Comparison of ENCODE assay signal across 27 cellular contexts in the genomic region with DNA sequence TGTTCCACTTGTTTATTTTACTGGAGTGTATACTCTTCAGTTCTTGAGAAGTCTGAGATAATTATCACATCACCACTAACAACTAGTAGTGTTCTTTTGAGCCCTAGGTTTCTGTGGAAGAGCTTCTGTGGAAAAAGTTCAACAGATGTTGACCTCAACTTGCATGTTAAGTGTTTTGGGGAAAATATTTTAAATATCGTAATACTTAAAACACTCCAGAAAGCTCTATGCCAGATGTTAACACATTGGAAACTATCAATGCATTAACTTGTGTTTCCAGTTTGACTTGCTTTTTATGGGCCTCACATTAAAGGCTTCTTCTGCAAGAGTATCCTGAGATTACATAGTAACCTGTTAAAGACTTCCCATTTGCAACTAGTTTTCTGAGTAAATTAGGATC.
DNase-seq lines count a peak whose midpoint lies in the region; ATAC-seq and TF ChIP-seq lines count a peak whose summit lies in the region.
"Had no signal": no experiment of that assay in that cellular context is flagged by ENCODE, and none has a peak within 500 bp of the region (broad histone marks: within the 10 kb centered on the region; RNA-seq: fewer than 3 reads in every experiment).

No MANE protein-coding gene starts in this region.

- H3K27ac ChIP-seq in PC-3 (ENCODE audit: low read length) (no peak overlapping the region), suprapubic skin (peak overlapping the region; percentile 6)
- H3K27ac ChIP-seq: gastroesophageal sphincter, lower lobe of right lung, SJSA1, upper lobe of left lung had no signal

- H3K9me3 ChIP-seq in PC-3 (ENCODE audit: low read length) (no peaks in the 10 kb centered on the region), suprapubic skin (no peaks in the 10 kb centered on the region)
- H3K9me3 ChIP-seq: gastroesophageal sphincter, lower lobe of right lung, sigmoid colon, SJSA1, upper lobe of left lung had no signal

- H3K4me1 Mint-ChIP-seq in activated CD4-positive, alpha-beta T cell treated with anti-CD3 and anti-CD28 coated beads, Interleukin-2, amount 10 ng/mL, durations not matched to agents 24 days and 14 days = peaks cover 52% of the 10 kb centered on the region
- H3K4me1 Mint-ChIP-seq: brain had no signal

- peak overlapping the region; percentile 17; the same call in 1 of the 2 replicates for H3K4me2 ChIP-seq in PC-3 (ENCODE audit: low read length)

- no peaks in the 10 kb centered on the region for H3F3A ChIP-seq in PC-3 (ENCODE audit: low read length, unreplicated experiment)

- intact Hi-C loops in activated CD4-positive, alpha-beta T cell treated with anti-CD3 and anti-CD28 coated beads, Interleukin-2, amount 10 ng/mL, durations not matched to agents 24 days and 14 days (cut with micrococcal nuclease) = loop anchor here (2.0 kb wide), 1 partner anchor 290 kb away; no protein-coding TSS in a partner anchor
- intact Hi-C loops in PC-3 (cut with micrococcal nuclease) = no loop called here

- H2AFZ ChIP-seq in PC-3 (ENCODE audit: low read length) = no peak overlapping the region

- no peaks in the 10 kb centered on the region for H3K36me3 ChIP-seq in PC-3 (ENCODE audit: low read depth, low read length)
- H3K36me3 ChIP-seq in suprapubic skin = no peaks in the 10 kb centered on the region
- H3K36me3 ChIP-seq: gastroesophageal sphincter, lower lobe of right lung, sigmoid colon, SJSA1, upper lobe of left lung had no signal

- H3K9ac ChIP-seq in PC-3 (ENCODE audit: low read length) = no peak overlapping the region

- CTCF ChIA-PET in PC-3 (lab: Charles Lee) = no interaction called here

- POLR2A ChIA-PET in PC-3 (lab: Charles Lee; ENCODE audit: unreplicated experiment) = no interaction called here

- no peak for ATAC-seq in PC-3
- peak; percentile 52 for ATAC-seq in esophagus mucosa
- ATAC-seq in GM19452 (IDR thresholded peaks at IDR 0.05; ENCODE audit: unreplicated experiment) = no peak
- ATAC-seq: CD8-positive, alpha-beta T cell; naive thymus-derived CD8-positive, alpha-beta T cell had no signal

- H4K20me1 ChIP-seq in PC-3 (ENCODE audit: low read length) = no peaks in the 10 kb centered on the region

- no peak for DNase-seq in activated CD4-positive, alpha-beta T cell treated with anti-CD3 and anti-CD28 coated beads, Interleukin-2, amount 10 ng/mL, durations not matched to agents 24 days and 14 days
- no peak for DNase-seq in activated CD4-positive, alpha-beta T cell treated with anti-CD3 and anti-CD28 coated beads for 4 hours
- DNase-seq in PC-3 (peak; percentile 46), suprapubic skin (ENCODE audit: low spot score in 2 of 2) (no peak), UCSD-AML1 (lab: John Stamatoyannopoulos, UW; ENCODE audit: unreplicated experiment) (no peak), NCI-H1092 treated with DMSO at 0.1 percent for 48 hours (lab: John Stamatoyannopoulos, UW) (no peak)
- DNase-seq: activated CD4-positive, alpha-beta T cell treated with anti-CD3 and anti-CD28 coated beads, Interleukin-2, amount 50 U/mL, for 48 hours; activated CD4-positive, CD25-positive, alpha-beta regulatory T cell; activated naive CD4-positive, alpha-beta T cell treated with anti-CD3 and anti-CD28 coated beads, Interleukin-2, amount 10 ng/mL, durations not matched to agents 7 days and 5 days; amniotic stem cell; CD8-positive, alpha-beta T cell; cerebellar nuclear complex; lower lobe of right lung; naive thymus-derived CD8-positive, alpha-beta T cell; NCI-H1048; NCI-H1694 treated with DMSO at 0.1 percent for 48 hours; NCI-H2171; nucleus accumbens; stimulated activated CD4-positive, alpha-beta T cell treated with anti-CD3 and anti-CD28 coated beads, Interleukin-4, amount 100 ng/mL, for 24 hours had no signal

- H3K4me3 ChIP-seq in PC-3 (ENCODE audit: low read length) (no peak overlapping the region), suprapubic skin (no peak overlapping the region)
- H3K4me3 ChIP-seq: gastroesophageal sphincter, lower lobe of right lung, sigmoid colon, SJSA1, upper lobe of left lung had no signal

- TF ChIP-seq CTCF in PC-3 (conservative IDR thresholded peaks at IDR 0.05; ENCODE audit: low read depth, low read length) = no peak
- no peak for TF ChIP-seq CTCF in suprapubic skin (IDR thresholded peaks at IDR 0.05)

- H3K36me3 Mint-ChIP-seq in activated CD4-positive, alpha-beta T cell treated with anti-CD3 and anti-CD28 coated beads, Interleukin-2, amount 10 ng/mL, durations not matched to agents 24 days and 14 days (ENCODE audit: low read depth) = peaks cover 9% of the 10 kb centered on the region
- H3K36me3 Mint-ChIP-seq: activated naive CD4-positive, alpha-beta T cell treated with anti-CD3 and anti-CD28 coated beads, Interleukin-2, amount 10 ng/mL, durations not matched to agents 7 days and 5 days; brain; CD8-positive, alpha-beta T cell; naive thymus-derived CD8-positive, alpha-beta T cell had no signal

- H3K9me2 ChIP-seq in PC-3 (replicated peaks; ENCODE audit: low read length) = no peaks in the 10 kb centered on the region; the same call in 1 of the 2 replicates

- H3K4me1 ChIP-seq in PC-3 (ENCODE audit: insufficient read depth, low read length) (peaks cover 36% of the 10 kb centered on the region), suprapubic skin (peaks cover 39% of the 10 kb centered on the region)
- H3K4me1 ChIP-seq: SJSA1 had no signal

- TF ChIP-seq EP300 in suprapubic skin (IDR thresholded peaks at IDR 0.05) = no peak

- peaks cover 5% of the 10 kb centered on the region for H3K9me3 Mint-ChIP-seq in activated CD4-positive, alpha-beta T cell treated with anti-CD3 and anti-CD28 coated beads, Interleukin-2, amount 10 ng/mL, durations not matched to agents 24 days and 14 days
- H3K9me3 Mint-ChIP-seq: brain; CD8-positive, alpha-beta T cell; naive thymus-derived CD8-positive, alpha-beta T cell had no signal

- no peaks in the 10 kb centered on the region for H3K27me3 Mint-ChIP-seq in activated CD4-positive, alpha-beta T cell treated with anti-CD3 and anti-CD28 coated beads, Interleukin-2, amount 10 ng/mL, durations not matched to agents 24 days and 14 days
- H3K27me3 Mint-ChIP-seq: activated naive CD4-positive, alpha-beta T cell treated with anti-CD3 and anti-CD28 coated beads, Interleukin-2, amount 10 ng/mL, durations not matched to agents 7 days and 5 days had no signal

- no peak overlapping the region for H3K4me3 Mint-ChIP-seq in activated CD4-positive, alpha-beta T cell treated with anti-CD3 and anti-CD28 coated beads, Interleukin-2, amount 10 ng/mL, durations not matched to agents 24 days and 14 days
- H3K4me3 Mint-ChIP-seq: activated naive CD4-positive, alpha-beta T cell treated with anti-CD3 and anti-CD28 coated beads, Interleukin-2, amount 10 ng/mL, durations not matched to agents 7 days and 5 days; B cell; brain; CD8-positive, alpha-beta T cell; naive thymus-derived CD8-positive, alpha-beta T cell had no signal

- no peak for TF ChIP-seq POLR2A in suprapubic skin (IDR thresholded peaks at IDR 0.05)

- H3K27me3 ChIP-seq in PC-3 (ENCODE audit: low read length) (no peaks in the 10 kb centered on the region), suprapubic skin (no peaks in the 10 kb centered on the region)
- H3K27me3 ChIP-seq: gastroesophageal sphincter, sigmoid colon, SJSA1, upper lobe of left lung had no signal

- peak overlapping the region; percentile 34 for H3K27ac Mint-ChIP-seq in activated CD4-positive, alpha-beta T cell treated with anti-CD3 and anti-CD28 coated beads, Interleukin-2, amount 10 ng/mL, durations not matched to agents 24 days and 14 days
- H3K27ac Mint-ChIP-seq: activated naive CD4-positive, alpha-beta T cell treated with anti-CD3 and anti-CD28 coated beads, Interleukin-2, amount 10 ng/mL, durations not matched to agents 7 days and 5 days; B cell; CD8-positive, alpha-beta T cell; naive thymus-derived CD8-positive, alpha-beta T cell had no signal

- H3K79me2 ChIP-seq in PC-3 (ENCODE audit: low read length) = no peaks in the 10 kb centered on the region

- WGBS in suprapubic skin = 19% methylated on average over 1 of the region's 1 CpG

- no TSS peak for BruUV-seq in PC-3 (replicated peaks; lab: Mats Ljungman, UMichigan)
